ENCODE assay signal across 13 cellular contexts in the genomic region with DNA sequence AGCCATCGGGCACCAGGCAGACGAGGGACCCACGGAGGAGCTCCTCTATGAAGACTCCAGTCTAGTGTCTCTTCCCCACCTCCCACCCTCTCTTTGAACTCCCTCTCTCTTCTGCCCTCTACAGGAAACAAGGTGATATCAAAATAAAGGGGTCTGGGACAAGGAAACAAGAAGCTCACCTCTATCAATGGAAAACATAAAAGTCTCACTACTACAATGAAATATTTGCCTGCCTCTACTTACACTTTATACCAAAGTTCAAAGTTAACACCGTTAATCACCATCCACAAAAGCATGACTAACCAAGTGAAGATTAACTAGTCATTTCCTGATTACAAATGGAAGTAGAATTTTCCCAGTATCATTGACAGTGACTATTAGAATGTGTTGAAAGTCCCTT.
DNase-seq lines count a peak whose midpoint lies in the region; ATAC-seq and TF ChIP-seq lines count a peak whose summit lies in the region.
"Had no signal": no experiment of that assay in that cellular context is flagged by ENCODE, and none has a peak within 500 bp of the region (broad histone marks: within the 10 kb centered on the region; RNA-seq: fewer than 3 reads in every experiment).

No MANE protein-coding gene starts in this region.

- H3K9me3 ChIP-seq in cardiac muscle cell (ENCODE audit: low read depth) = no peaks in the 10 kb centered on the region
- no peaks in the 10 kb centered on the region for H3K9me3 ChIP-seq in right atrium auricular region
- H3K9me3 ChIP-seq: lower lobe of right lung had no signal

- TF ChIP-seq CTCF in cardiac muscle cell (IDR thresholded peaks at IDR 0.05; ENCODE audit: low read depth, low read length) (peak; percentile 25), right atrium auricular region (IDR thresholded peaks at IDR 0.05) (no peak), natural killer cell (IDR thresholded peaks at IDR 0.05) (no peak), glutamatergic neuron (IDR thresholded peaks at IDR 0.05; ENCODE audit: partially characterized antibody, unreplicated experiment) (no peak)

- no peak for DNase-seq in cardiac muscle cell (ENCODE audit: low read depth in 1 of 2, low spot score in 1 of 2)
- no peak for DNase-seq in right atrium auricular region (ENCODE audit: low spot score)
- peak; percentile 61 for DNase-seq in NCI-H69 (lab: John Stamatoyannopoulos, UW)
- DNase-seq in erythroblast (lab: John Stamatoyannopoulos, UW) = peak; percentile 10 to 21
- no peak for DNase-seq in activated naive CD4-positive, alpha-beta T cell treated with anti-CD3 and anti-CD28 coated beads, Interleukin-2, amount 50 U/mL, for 16 hours
- DNase-seq in natural killer cell = no peak
- DNase-seq in glutamatergic neuron = no peak
- DNase-seq: activated B cell treated with CpG ODN at 0.5 μM for 24 hours; lower lobe of right lung; MV-4-11; stimulated activated CD4-positive, alpha-beta T cell treated with anti-CD3 and anti-CD28 coated beads, Interleukin-4, amount 100 ng/mL, for 4 hours had no signal

- H3K27me3 Mint-ChIP-seq in natural killer cell (ENCODE audit: low read depth in 2 of 2) = peaks cover 5 to 9% of the 10 kb centered on the region in 2 donors
- H3K27me3 Mint-ChIP-seq in glutamatergic neuron (ENCODE audit: unreplicated experiment) = no peaks in the 10 kb centered on the region

- H3K27ac Mint-ChIP-seq in natural killer cell = no peak overlapping the region
- H3K27ac Mint-ChIP-seq in glutamatergic neuron (ENCODE audit: unreplicated experiment) = no peak overlapping the region
- H3K27ac Mint-ChIP-seq: activated B cell treated with CpG ODN at 0.5 μM for 24 hours had no signal

- H3K4me3 Mint-ChIP-seq in natural killer cell (no peak overlapping the region), glutamatergic neuron (ENCODE audit: unreplicated experiment) (no peak overlapping the region)
- H3K4me3 Mint-ChIP-seq: activated B cell treated with CpG ODN at 0.5 μM for 24 hours; central memory CD8-positive, alpha-beta T cell had no signal

- ATAC-seq in HG03045 (IDR thresholded peaks at IDR 0.05; ENCODE audit: unreplicated experiment) (no peak), natural killer cell (no peak)
- ATAC-seq: lower lobe of right lung had no signal

- H3K9me3 Mint-ChIP-seq in natural killer cell (no peaks in the 10 kb centered on the region), glutamatergic neuron (ENCODE audit: unreplicated experiment) (no peaks in the 10 kb centered on the region)
- H3K9me3 Mint-ChIP-seq: activated B cell treated with CpG ODN at 0.5 μM for 24 hours; central memory CD8-positive, alpha-beta T cell had no signal

- peaks cover 14% of the 10 kb centered on the region for H3K4me1 ChIP-seq in cardiac muscle cell (ENCODE audit: low read depth)
- H3K4me1 ChIP-seq in right atrium auricular region = peaks cover 2 to 14% of the 10 kb centered on the region in 2 donors

- H3K36me3 Mint-ChIP-seq in natural killer cell (no peaks in the 10 kb centered on the region), glutamatergic neuron (ENCODE audit: unreplicated experiment) (no peaks in the 10 kb centered on the region)

- no peak for TF ChIP-seq POLR2A in erythroblast (IDR thresholded peaks at IDR 0.05; ENCODE audit: low read length)

- H3K27me3 ChIP-seq in cardiac muscle cell (no peaks in the 10 kb centered on the region), right atrium auricular region (no peaks in the 10 kb centered on the region)

- no peaks in the 10 kb centered on the region for H3K4me1 Mint-ChIP-seq in natural killer cell
- H3K4me1 Mint-ChIP-seq in glutamatergic neuron (ENCODE audit: low read depth, unreplicated experiment) = peaks cover 15% of the 10 kb centered on the region
- H3K4me1 Mint-ChIP-seq: activated B cell treated with CpG ODN at 0.5 μM for 24 hours; central memory CD8-positive, alpha-beta T cell had no signal

- H3K27ac ChIP-seq in cardiac muscle cell (no peak overlapping the region), right atrium auricular region (no peak overlapping the region)
- H3K27ac ChIP-seq: lower lobe of right lung had no signal

- H3K36me3 ChIP-seq in cardiac muscle cell (no peaks in the 10 kb centered on the region), right atrium auricular region (no peaks in the 10 kb centered on the region)
- H3K36me3 ChIP-seq: lower lobe of right lung had no signal

- intact Hi-C loops in natural killer cell (cut with micrococcal nuclease) = no loop called here

- H3K4me3 ChIP-seq in cardiac muscle cell = no peak overlapping the region
- no peak overlapping the region for H3K4me3 ChIP-seq in right atrium auricular region
- H3K4me3 ChIP-seq: lower lobe of right lung had no signal

Comparison
In these comparisons a context has a peak if more than half of its experiments do, and no peak if none do; other contexts are left out.
1. DNase-seq: peak in NCI-H69 (single experiment) and erythroblast (2 of 2); none in cardiac muscle cell (0 of 2), right atrium auricular region (single experiment), activated naive CD4-positive, alpha-beta T cell treated with anti-CD3 and anti-CD28 coated beads, Interleukin-2, amount 50 U/mL, for 16 hours (single experiment), natural killer cell (single experiment) and glutamatergic neuron (single experiment).